Comparison of ENCODE assay signal across 1 cellular context in genomic region chr12:92425152-92425551, GRCh38.
TF ChIP-seq lines count a peak whose summit lies in the region.

No MANE protein-coding gene starts in this region.

TF ChIP-seq in H1, 55 proteins besides CTCF, POLR2A, EP300 and RAD21:
- TF ChIP-seq NANOG (IDR thresholded peaks at IDR 0.05; ENCODE audit: insufficient read depth, low read depth, low read length, poor library complexity, severe bottlenecking) (no peak), CHD1 (IDR thresholded peaks at IDR 0.05; ENCODE audit: low read depth, low read length) (no peak), NRF1 (IDR thresholded peaks at IDR 0.05; ENCODE audit: low read depth, low read length) (no peak), MAX (IDR thresholded peaks at IDR 0.05) (no peak), CHD2 (IDR thresholded peaks at IDR 0.05; ENCODE audit: low read length) (no peak), ZNF274 (IDR thresholded peaks at IDR 0.05; ENCODE audit: borderline replicate concordance, extremely low read depth, low read length) (no peak), TAF7 (optimal IDR thresholded peaks at IDR 0.05; ENCODE audit: borderline replicate concordance, low read depth, low read length) (no peak), HDAC6 (IDR thresholded peaks at IDR 0.05; ENCODE audit: low read depth, low read length) (no peak), KDM1A (IDR thresholded peaks at IDR 0.05; ENCODE audit: borderline replicate concordance, low read length) (no peak)
